15 cellular contexts compared by ENCODE assay signal in the genomic region with DNA sequence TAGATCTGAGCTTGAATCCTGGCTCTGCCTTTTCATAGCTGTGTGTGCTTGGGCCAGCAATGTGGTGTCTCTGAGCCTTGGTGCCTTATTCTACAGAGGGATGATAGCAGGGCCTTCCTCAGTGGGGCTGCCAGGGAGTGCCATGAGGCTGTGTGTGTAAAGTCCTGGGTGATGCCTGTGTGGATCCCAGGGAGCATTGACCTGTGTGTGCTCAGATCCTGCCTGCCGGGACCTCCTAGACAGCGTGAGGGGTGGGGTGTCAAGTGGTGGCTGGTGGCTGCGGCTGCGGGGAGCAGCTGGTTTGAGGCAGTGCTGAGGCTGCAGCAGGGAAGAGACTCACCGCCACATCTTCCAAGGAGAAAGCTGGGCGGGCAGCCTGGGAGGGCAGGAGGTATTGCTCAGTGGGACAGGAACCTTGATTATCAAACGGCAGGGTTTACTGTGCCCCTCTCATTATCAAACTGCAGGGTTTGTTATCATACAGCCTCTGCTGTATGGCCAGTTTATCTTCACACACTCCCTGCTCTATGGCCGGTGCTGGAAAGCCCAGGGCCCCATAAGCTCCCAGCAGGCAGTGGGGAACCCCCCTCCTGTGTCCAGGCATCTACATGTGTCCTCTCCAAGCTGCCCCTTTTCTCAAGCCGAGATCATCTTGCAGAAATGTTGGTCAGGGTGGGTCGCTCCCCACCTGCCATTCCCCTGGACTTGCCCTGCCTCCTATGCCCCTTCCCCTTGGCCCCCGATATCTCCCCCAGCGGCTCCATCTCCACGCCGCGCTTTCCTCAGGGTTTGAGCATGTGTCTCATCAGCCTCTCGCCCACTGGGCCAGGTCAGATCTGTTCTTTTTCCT. TPM values are rescaled to one million over a fixed set of nuclear protein-coding genes. Genes with fewer than 3 reads are reported as not detected.
A peak's percentile ranks its signal among the peaks of the same experiment; 100 is the strongest.
DNase-seq lines count a peak whose midpoint lies in the region; ATAC-seq and TF ChIP-seq lines count a peak whose summit lies in the region.
"Had no signal": no experiment of that assay in that cellular context is flagged by ENCODE, and none has a peak within 500 bp of the region (broad histone marks: within the 10 kb centered on the region; RNA-seq: fewer than 3 reads in every experiment).

No MANE protein-coding gene starts in this region.

- no peak overlapping the region for H2BK5ac ChIP-seq in mesendoderm (ENCODE audit: low read length)

- H3K36me3 Mint-ChIP-seq in activated T-cell treated with anti-CD3 and anti-CD28 coated beads, Interleukin-2, amount 50 U/mL, for 72 hours (ENCODE audit: insufficient read depth in 2 of 2): no peaks in the 10 kb centered on the region
- no peaks in the 10 kb centered on the region for H3K36me3 Mint-ChIP-seq in activated T-cell treated with anti-CD3 and anti-CD28 coated beads, Interleukin-2, amount 50 U/mL, for 4 hours (ENCODE audit: insufficient read depth)
- peaks cover 5% of the 10 kb centered on the region for H3K36me3 Mint-ChIP-seq in endodermal cell (ENCODE audit: low read depth)

- H3K4me3 ChIP-seq in endodermal cell (ENCODE audit: low read length): no peak overlapping the region
- no peak overlapping the region for H3K4me3 ChIP-seq in skeletal muscle satellite cell (ENCODE audit: low read length)
- H3K4me3 ChIP-seq in lower lobe of right lung: no peak overlapping the region
- H3K4me3 ChIP-seq in mesendoderm (ENCODE audit: low read length): no peak overlapping the region
- H3K4me3 ChIP-seq: tibial nerve had no signal

- no peak overlapping the region for H2BK15ac ChIP-seq in mesendoderm (replicated peaks; ENCODE audit: low read depth)

- ATAC-seq in activated T-cell treated with anti-CD3 and anti-CD28 coated beads, Interleukin-2, amount 50 U/mL, for 72 hours (replicated peaks in 1 of 2): no peak
- no peak for ATAC-seq in activated T-cell treated with anti-CD3 and anti-CD28 coated beads, Interleukin-2, amount 50 U/mL, for 4 hours
- no peak for ATAC-seq in lower lobe of right lung
- ATAC-seq: Right ventricle myocardium inferior had no signal

- no peak overlapping the region for H3K23ac ChIP-seq in mesendoderm (ENCODE audit: low read length)

- H3K4me3 Mint-ChIP-seq in activated T-cell treated with anti-CD3 and anti-CD28 coated beads, Interleukin-2, amount 50 U/mL, for 72 hours: peak overlapping the region; percentile 62 to 73
- no peak overlapping the region for H3K4me3 Mint-ChIP-seq in activated T-cell treated with anti-CD3 and anti-CD28 coated beads, Interleukin-2, amount 50 U/mL, for 4 hours
- no peak overlapping the region for H3K4me3 Mint-ChIP-seq in endodermal cell
- H3K4me3 Mint-ChIP-seq: HFFc6 had no signal

- WGBS in endodermal cell (ENCODE audit: insufficient coverage in 1 of 2, insufficient read length in 1 of 2), 2 experiments: 89 to 91% methylated on average over 14 to 16 of the region's 16 CpGs
- no CpG with 5 or more reads among the region's 16 CpGs for WGBS in mesendoderm (ENCODE audit: extremely low coverage, insufficient coverage, low lambda C conversion rate)

- H3K4me2 ChIP-seq in skeletal muscle satellite cell (ENCODE audit: low read length): no peak overlapping the region
- no peak overlapping the region for H3K4me2 ChIP-seq in mesendoderm (ENCODE audit: low read length)

- H3K27ac Mint-ChIP-seq in activated T-cell treated with anti-CD3 and anti-CD28 coated beads, Interleukin-2, amount 50 U/mL, for 72 hours: peak overlapping the region; percentile 94
- peak overlapping the region; percentile 49 for H3K27ac Mint-ChIP-seq in endodermal cell

- no peaks in the 10 kb centered on the region for H3K27me3 Mint-ChIP-seq in activated T-cell treated with anti-CD3 and anti-CD28 coated beads, Interleukin-2, amount 50 U/mL, for 72 hours (ENCODE audit: low read depth)
- H3K27me3 Mint-ChIP-seq in activated T-cell treated with anti-CD3 and anti-CD28 coated beads, Interleukin-2, amount 50 U/mL, for 4 hours (ENCODE audit: low read depth): no peaks in the 10 kb centered on the region
- H3K27me3 Mint-ChIP-seq in endodermal cell (ENCODE audit: insufficient read depth): peaks cover 2% of the 10 kb centered on the region

- H4K8ac ChIP-seq in mesendoderm (ENCODE audit: low read depth, low read length): no peak overlapping the region

- intact Hi-C loops in lower lobe of right lung (cut with DNase I): no loop called here

- H3K4ac ChIP-seq in mesendoderm (ENCODE audit: low read depth, low read length): no peak overlapping the region

- no peak for DNase-seq in activated T-cell treated with anti-CD3 and anti-CD28 coated beads, Interleukin-2, amount 50 U/mL, for 72 hours
- DNase-seq in activated T-cell treated with anti-CD3 and anti-CD28 coated beads, Interleukin-2, amount 50 U/mL, for 4 hours: no peak
- DNase-seq in RWPE1 (ENCODE audit: low spot score) (no peak), endodermal cell (peak; percentile 49), lower lobe of right lung (no peak), mesendoderm (no peak), foreskin melanocyte (no peak)
- DNase-seq: DMS79, HFFc6, midbrain, NCI-H1930, NCI-H748 treated with DMSO at 0.1 percent for 48 hours had no signal

- H2AK5ac ChIP-seq in mesendoderm (ENCODE audit: low read length): no peak overlapping the region

- no peaks in the 10 kb centered on the region for H3K36me3 ChIP-seq in endodermal cell (ENCODE audit: control insufficient read depth, insufficient read depth, low read length)
- H3K36me3 ChIP-seq in skeletal muscle satellite cell (ENCODE audit: insufficient read depth, low read length): no peaks in the 10 kb centered on the region
- no peaks in the 10 kb centered on the region for H3K36me3 ChIP-seq in lower lobe of right lung
- H3K36me3 ChIP-seq in mesendoderm (ENCODE audit: control insufficient read depth, insufficient read depth, low read length): no peaks in the 10 kb centered on the region
- H3K36me3 ChIP-seq: tibial nerve had no signal

- no peak overlapping the region for H3K18ac ChIP-seq in mesendoderm (ENCODE audit: low read length)

- H4K5ac ChIP-seq in mesendoderm (ENCODE audit: low read length): no peak overlapping the region

- H2BK120ac ChIP-seq in mesendoderm (ENCODE audit: low read depth, low read length): no peak overlapping the region

- H3K9ac ChIP-seq in endodermal cell (ENCODE audit: extremely low read depth, low read length, poor library complexity, severe bottlenecking) (no peak overlapping the region), skeletal muscle satellite cell (ENCODE audit: low read depth, low read length) (peak overlapping the region; percentile 8), mesendoderm (ENCODE audit: low read length) (no peak overlapping the region)

- peaks cover 66% of the 10 kb centered on the region for H3K4me1 Mint-ChIP-seq in activated T-cell treated with anti-CD3 and anti-CD28 coated beads, Interleukin-2, amount 50 U/mL, for 72 hours (ENCODE audit: low read depth)
- peaks cover 56% of the 10 kb centered on the region for H3K4me1 Mint-ChIP-seq in activated T-cell treated with anti-CD3 and anti-CD28 coated beads, Interleukin-2, amount 50 U/mL, for 4 hours (ENCODE audit: low read depth)
- peaks cover 21% of the 10 kb centered on the region for H3K4me1 Mint-ChIP-seq in endodermal cell

- no peaks in the 10 kb centered on the region for H3K79me1 ChIP-seq in mesendoderm (ENCODE audit: low read length)

- no peak overlapping the region for H3K56ac ChIP-seq in mesendoderm (ENCODE audit: low read length)

- H3K27ac ChIP-seq in RWPE1 (peak overlapping the region; percentile 0; the same call in 1 of the 2 replicates), endodermal cell (ENCODE audit: low read depth, low read length) (no peak overlapping the region), lower lobe of right lung (no peak overlapping the region), mesendoderm (ENCODE audit: low read depth, low read length) (no peak overlapping the region)
- H3K27ac ChIP-seq: tibial nerve had no signal

- H3K27me3 ChIP-seq in endodermal cell (ENCODE audit: control insufficient read depth, insufficient read depth, low read length, poor library complexity, severe bottlenecking): no peaks in the 10 kb centered on the region
- no peaks in the 10 kb centered on the region for H3K27me3 ChIP-seq in skeletal muscle satellite cell (ENCODE audit: control insufficient read depth, insufficient read depth, low read length)
- no peaks in the 10 kb centered on the region for H3K27me3 ChIP-seq in lower lobe of right lung (ENCODE audit: low read depth)
- H3K27me3 ChIP-seq in mesendoderm (ENCODE audit: insufficient read depth, low read length, poor library complexity): no peaks in the 10 kb centered on the region
- H3K27me3 ChIP-seq: tibial nerve had no signal

- H3K79me2 ChIP-seq in mesendoderm (ENCODE audit: control insufficient read depth, insufficient read depth, low read length): no peaks in the 10 kb centered on the region

- H3K9me3 ChIP-seq in endodermal cell (ENCODE audit: control insufficient read depth, low read length): no peaks in the 10 kb centered on the region
- H3K9me3 ChIP-seq in skeletal muscle satellite cell (replicated peaks; ENCODE audit: low read length): no peaks in the 10 kb centered on the region
- no peaks in the 10 kb centered on the region for H3K9me3 ChIP-seq in lower lobe of right lung
- H3K9me3 ChIP-seq: tibial nerve had no signal

- CTCF ChIA-PET in RWPE1 (lab: Yijun Ruan, JAX): interaction anchor here (1.2 kb wide), 1 partner anchor 402 kb away, joined by 3 read pairs; no protein-coding TSS in a partner anchor

- POLR2A ChIA-PET in RWPE1 (lab: Yijun Ruan, JAX; ENCODE audit: low non-redundant PET): no interaction called here

- peaks cover 0 to 1% of the 10 kb centered on the region in 2 donors for H3K9me3 Mint-ChIP-seq in activated T-cell treated with anti-CD3 and anti-CD28 coated beads, Interleukin-2, amount 50 U/mL, for 72 hours
- H3K9me3 Mint-ChIP-seq in activated T-cell treated with anti-CD3 and anti-CD28 coated beads, Interleukin-2, amount 50 U/mL, for 4 hours: no peaks in the 10 kb centered on the region
- peaks cover 2% of the 10 kb centered on the region for H3K9me3 Mint-ChIP-seq in endodermal cell
- H3K9me3 Mint-ChIP-seq: HFFc6 had no signal

- TF ChIP-seq CTCF in RWPE1 (conservative IDR thresholded peaks at IDR 0.05; ENCODE audit: low read depth): no peak
- no peak for TF ChIP-seq CTCF in endodermal cell (conservative IDR thresholded peaks at IDR 0.05)
- no peak for TF ChIP-seq CTCF in lower lobe of right lung (IDR thresholded peaks at IDR 0.05)

- H3K4me1 ChIP-seq in endodermal cell (ENCODE audit: control insufficient read depth, insufficient read depth, low read length) (peaks cover 3% of the 10 kb centered on the region), skeletal muscle satellite cell (ENCODE audit: control insufficient read depth, insufficient read depth, low read length) (peaks cover 90% of the 10 kb centered on the region), lower lobe of right lung (peaks cover 61% of the 10 kb centered on the region), mesendoderm (ENCODE audit: control insufficient read depth, low read depth, low read length) (peaks cover 8% of the 10 kb centered on the region)

RNA-seq across cellular contexts. Expression of gene ADCY7, which starts 3.1 kb away (rescaled TPM):
- total RNA-seq in activated T-cell treated with anti-CD3 and anti-CD28 coated beads, Interleukin-2, amount 50 U/mL, for 72 hours: 10 to 100 TPM; 67.5 to 97.1 TPM
- 10 to 100 TPM; 61.7 to 77.6 (median 70.7) TPM for total RNA-seq in activated T-cell treated with anti-CD3 and anti-CD28 coated beads, Interleukin-2, amount 50 U/mL, for 4 hours
- total RNA-seq in endodermal cell (10 to 100 TPM; 30.1 to 37.2 TPM), lower lobe of right lung (115 TPM)
- 6.1 TPM for polyA plus RNA-seq in endodermal cell (2013, experiment 1 of 2)
- polyA plus RNA-seq in endodermal cell (2013, experiment 2 of 2): 5.2 TPM
- total RNA-seq in skeletal muscle satellite cell (2012; rRNA removed): 57.0 and 57.7 TPM in 2 replicates
- 0.58 TPM for polyA plus RNA-seq in mesendoderm (2013, experiment 1 of 2)
- polyA plus RNA-seq in mesendoderm (2013, experiment 2 of 2): 0.84 TPM

Comparison
In these comparisons a context has a peak if more than half of its experiments do, and no peak if none do; other contexts are left out.
1. H3K4me3 Mint-ChIP-seq: peak in activated T-cell treated with anti-CD3 and anti-CD28 coated beads, Interleukin-2, amount 50 U/mL, for 72 hours (2 of 2); none in activated T-cell treated with anti-CD3 and anti-CD28 coated beads, Interleukin-2, amount 50 U/mL, for 4 hours (single experiment) and endodermal cell (single experiment).